ENCODE assay signal across 10 cellular contexts in the genomic region with DNA sequence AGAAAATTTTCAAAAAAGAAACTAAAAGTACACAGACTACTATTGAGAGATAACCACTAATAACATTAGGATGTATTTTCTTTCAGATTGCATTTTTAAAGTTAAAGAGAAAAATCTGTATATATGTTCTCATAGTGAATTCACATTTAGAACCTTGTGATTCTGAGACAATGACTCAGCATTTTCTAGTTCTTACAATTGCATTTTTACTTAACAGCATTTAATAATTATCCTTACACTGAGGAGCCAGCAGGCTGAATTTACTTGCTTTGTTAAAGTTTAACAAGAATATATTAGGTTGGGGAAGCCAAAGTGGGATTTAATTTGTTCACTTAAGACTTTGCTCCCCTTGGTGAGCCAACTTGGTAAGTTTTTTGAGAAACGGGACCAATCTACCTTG. TPM values are rescaled to one million over a fixed set of nuclear protein-coding genes. Genes with fewer than 3 reads are reported as not detected.
A peak's percentile ranks its signal among the peaks of the same experiment; 100 is the strongest.
DNase-seq lines count a peak whose midpoint lies in the region; ATAC-seq and TF ChIP-seq lines count a peak whose summit lies in the region.
"Had no signal": no experiment of that assay in that cellular context is flagged by ENCODE, and none has a peak within 500 bp of the region (broad histone marks: within the 10 kb centered on the region; RNA-seq: fewer than 3 reads in every experiment).

No MANE protein-coding gene starts in this region.

- TF ChIP-seq CTCF in colonic mucosa (IDR thresholded peaks at IDR 0.05), result no peak

- H3K36me3 ChIP-seq in HUES64 (ENCODE audit: insufficient read depth, low read length), result no peaks in the 10 kb centered on the region
- H3K36me3 ChIP-seq in adipocyte (ENCODE audit: control insufficient read depth, insufficient read depth, low read length, severe bottlenecking), result no peaks in the 10 kb centered on the region
- H3K36me3 ChIP-seq in colonic mucosa, result no peaks in the 10 kb centered on the region

- peaks cover 15% of the 10 kb centered on the region for H3K4me1 ChIP-seq in HUES64 (ENCODE audit: insufficient read depth, low read length)
- peaks cover 14% of the 10 kb centered on the region for H3K4me1 ChIP-seq in adipocyte (ENCODE audit: control insufficient read depth, insufficient read depth, low read length)
- no peaks in the 10 kb centered on the region for H3K4me1 ChIP-seq in colonic mucosa

- H3K27ac Mint-ChIP-seq in stimulated activated effector memory CD8-positive, alpha-beta T cell treated with anti-CD3 and anti-CD28 coated beads, Interleukin-12 subunit alpha, Interleukin-12 subunit beta, amount 100 ng/mL, for 72 hours, result peak overlapping the region; percentile 43

- H3K4me3 Mint-ChIP-seq in stimulated activated effector memory CD8-positive, alpha-beta T cell treated with anti-CD3 and anti-CD28 coated beads, Interleukin-12 subunit alpha, Interleukin-12 subunit beta, amount 100 ng/mL, for 72 hours, result no peak overlapping the region

- H3K4me3 ChIP-seq in HUES64 (ENCODE audit: low read length), result 0 out of 2 replicates have a peak overlapping the region, but pooled peaks have one; percentile 3
- H3K4me3 ChIP-seq in adipocyte (ENCODE audit: low read length), result peak overlapping the region; percentile 52
- H3K4me3 ChIP-seq in colonic mucosa, result no peak overlapping the region

- H3K9ac ChIP-seq in HUES64 (ENCODE audit: low read depth, low read length), result peak overlapping the region; percentile 63
- H3K9ac ChIP-seq in adipocyte (ENCODE audit: low read length), result peak overlapping the region; percentile 51
- H3K9ac ChIP-seq in colonic mucosa (ENCODE audit: low read depth in 2 of 2, low read length in 2 of 2), result no peak overlapping the region

- H3K9me3 Mint-ChIP-seq in stimulated activated effector memory CD8-positive, alpha-beta T cell treated with anti-CD3 and anti-CD28 coated beads, Interleukin-12 subunit alpha, Interleukin-12 subunit beta, amount 100 ng/mL, for 72 hours, result no peaks in the 10 kb centered on the region

- peak overlapping the region; percentile 63 for H3K27ac ChIP-seq in HUES64 (ENCODE audit: low read depth, low read length)
- H3K27ac ChIP-seq in colonic mucosa, result no peak overlapping the region

- no peaks in the 10 kb centered on the region for H3K27me3 ChIP-seq in HUES64 (ENCODE audit: insufficient read depth, low read length)
- no peaks in the 10 kb centered on the region for H3K27me3 ChIP-seq in adipocyte (replicated peaks; ENCODE audit: control insufficient read depth, insufficient read depth, low read length)
- no peaks in the 10 kb centered on the region for H3K27me3 ChIP-seq in colonic mucosa

- 70% methylated on average over 1 of the region's 1 CpG for WGBS in HUES64

- ATAC-seq in stimulated activated effector memory CD8-positive, alpha-beta T cell treated with anti-CD3 and anti-CD28 coated beads, Interleukin-12 subunit alpha, Interleukin-12 subunit beta, amount 100 ng/mL, for 72 hours, result no peak

- intact Hi-C loops in colonic mucosa (cut with DNase I), result no loop called here

- no peaks in the 10 kb centered on the region for H3K36me3 Mint-ChIP-seq in stimulated activated effector memory CD8-positive, alpha-beta T cell treated with anti-CD3 and anti-CD28 coated beads, Interleukin-12 subunit alpha, Interleukin-12 subunit beta, amount 100 ng/mL, for 72 hours

- peaks cover 26% of the 10 kb centered on the region for H3K4me1 Mint-ChIP-seq in stimulated activated effector memory CD8-positive, alpha-beta T cell treated with anti-CD3 and anti-CD28 coated beads, Interleukin-12 subunit alpha, Interleukin-12 subunit beta, amount 100 ng/mL, for 72 hours

- DNase-seq in adipocyte (ENCODE audit: low read depth) (peak; percentile 70), glomerular visceral epithelial cell (ENCODE audit: extremely low spot score) (peak; percentile 17), NCI-H1930 (lab: John Stamatoyannopoulos, UW) (no peak), colonic mucosa (no peak), SHP77 treated with DMSO at 0.1 percent for 48 hours (lab: John Stamatoyannopoulos, UW) (no peak)
- no peak for DNase-seq in stimulated activated effector memory CD8-positive, alpha-beta T cell treated with anti-CD3 and anti-CD28 coated beads, Interleukin-12 subunit alpha, Interleukin-12 subunit beta, amount 100 ng/mL, for 72 hours (ENCODE audit: low spot score in 2 of 2)
- DNase-seq: aorta, GDM1, NCI-H226 had no signal

- no peaks in the 10 kb centered on the region for H3K9me3 ChIP-seq in HUES64 (ENCODE audit: insufficient read depth, low read depth, low read length)
- H3K9me3 ChIP-seq in adipocyte (ENCODE audit: control insufficient read depth, low read length), result no peaks in the 10 kb centered on the region
- no peaks in the 10 kb centered on the region for H3K9me3 ChIP-seq in colonic mucosa

RNA-seq across cellular contexts. Expression of a gene that starts 4.5 kb away (rescaled TPM):
- polyA plus RNA-seq in HUES64 (2013, experiment 1 of 2), result 8.5 TPM
- 9.6 TPM for polyA plus RNA-seq in HUES64 (2013, experiment 2 of 2)
- 10 to 100 TPM; 65.6 to 69.0 TPM for total RNA-seq in colonic mucosa

RNA-seq across cellular contexts. Expression of a gene that starts 21.8 kb away (rescaled TPM):
- polyA plus RNA-seq in HUES64 (2013, experiment 1 of 2), result 13.8 TPM
- polyA plus RNA-seq in HUES64 (2013, experiment 2 of 2), result 17.6 TPM
- total RNA-seq in colonic mucosa, result 10 to 100 TPM; 31.2 to 47.4 TPM

Comparison
In these comparisons a context has a peak if more than half of its experiments do, and no peak if none do; other contexts are left out.
1. H3K9ac ChIP-seq: peak in HUES64 (single experiment) and adipocyte (single experiment); none in colonic mucosa (0 of 2).
2. DNase-seq: peak in adipocyte (single experiment) and glomerular visceral epithelial cell (single experiment); none in stimulated activated effector memory CD8-positive, alpha-beta T cell treated with anti-CD3 and anti-CD28 coated beads, Interleukin-12 subunit alpha, Interleukin-12 subunit beta, amount 100 ng/mL, for 72 hours (0 of 2), NCI-H1930 (0 of 2), colonic mucosa (single experiment) and SHP77 treated with DMSO at 0.1 percent for 48 hours (single experiment).